19 cellular contexts compared by ENCODE assay signal in the genomic region with DNA sequence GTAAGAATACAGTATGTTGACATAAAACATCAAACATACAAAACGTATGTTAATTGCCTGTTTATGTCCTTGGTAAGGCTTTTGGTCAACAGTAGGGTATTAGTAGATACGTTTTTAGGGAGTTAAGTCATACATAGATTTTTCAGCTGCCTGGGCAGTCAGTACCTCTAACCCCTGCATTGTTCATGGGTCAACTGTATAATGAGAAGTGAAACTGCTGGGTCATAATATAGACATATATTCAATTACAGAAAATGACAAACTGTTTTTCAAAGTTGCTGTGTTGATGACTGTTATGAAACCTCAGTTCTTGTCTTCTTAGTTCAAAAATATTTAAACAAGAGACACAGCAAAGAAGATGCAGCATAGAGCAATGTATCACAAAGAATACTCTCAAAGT. TPM values are rescaled to one million over a fixed set of nuclear protein-coding genes. Genes with fewer than 3 reads are reported as not detected.
DNase-seq lines count a peak whose midpoint lies in the region; ATAC-seq, FAIRE-seq and TF ChIP-seq lines count a peak whose summit lies in the region.
"Had no signal": no experiment of that assay in that cellular context is flagged by ENCODE, and none has a peak within 500 bp of the region (broad histone marks: within the 10 kb centered on the region; RNA-seq: fewer than 3 reads in every experiment).

No MANE protein-coding gene starts in this region.

- FAIRE-seq in GM12891 (lab: Jason Lieb, UNC) = no peak
- FAIRE-seq: D721Med, H54 had no signal

- intact Hi-C loops in upper lobe of right lung (cut with DNase I) = no loop called here

- H3K27me3 ChIP-seq in upper lobe of right lung = no peaks in the 10 kb centered on the region
- H3K27me3 ChIP-seq: BLaER1 treated with 17β-estradiol and CSF1 and Interleukin-3, amounts not matched to agents 10 nM and 100 nM had no signal

- peak; percentile 32 for ATAC-seq in upper lobe of right lung
- no peak for ATAC-seq in stimulated activated naive CD8-positive, alpha-beta T cell treated with anti-CD3 and anti-CD28 coated beads, Interleukin-15, Interleukin-2, amounts not matched to agents 100 U/mL and 50 U/mL, for 24 hours
- no peak for ATAC-seq in GM18909 (IDR thresholded peaks at IDR 0.05; ENCODE audit: poor library complexity, unreplicated experiment)
- ATAC-seq: CD8-positive, alpha-beta T cell; HCT116 had no signal

- TF ChIP-seq CTCF in upper lobe of right lung (IDR thresholded peaks at IDR 0.05) = no peak

- no peak for DNase-seq in GM12891 (ENCODE audit: insufficient read length, low spot score)
- peak; percentile 79 for DNase-seq in MV-4-11 (lab: John Stamatoyannopoulos, UW)
- peak; percentile 46 for DNase-seq in NOMO-1 treated with dmso at 0.1 percent for 144 hours (lab: John Stamatoyannopoulos, UW; ENCODE audit: unreplicated experiment)
- DNase-seq in upper lobe of right lung = no peak
- DNase-seq in NCI-H128 (lab: John Stamatoyannopoulos, UW; ENCODE audit: unreplicated experiment) = no peak
- no peak for DNase-seq in stimulated activated naive CD8-positive, alpha-beta T cell treated with anti-CD3 and anti-CD28 coated beads, Interleukin-15, Interleukin-2, amounts not matched to agents 100 U/mL and 50 U/mL, for 24 hours
- DNase-seq: ACHN; CD8-positive, alpha-beta T cell; COR-L47; DMS153; DND-41; GDM1; GM23248; IMR-90 had no signal

- no peaks in the 10 kb centered on the region for H3K9me3 ChIP-seq in upper lobe of right lung

- no peak overlapping the region for H3K27ac ChIP-seq in upper lobe of right lung
- H3K27ac ChIP-seq: GM23248 had no signal

- H3K4me3 ChIP-seq in upper lobe of right lung = no peak overlapping the region
- H3K4me3 ChIP-seq: BLaER1 treated with 17β-estradiol and CSF1 and Interleukin-3, amounts not matched to agents 10 nM and 100 nM; GM23248 had no signal

- no peaks in the 10 kb centered on the region for H3K36me3 ChIP-seq in upper lobe of right lung
- H3K36me3 ChIP-seq: BLaER1 treated with 17β-estradiol and CSF1 and Interleukin-3, amounts not matched to agents 10 nM and 100 nM had no signal

- TF ChIP-seq POLR2A in GM12891 (IDR thresholded peaks at IDR 0.05; ENCODE audit: low read depth, low read length) = no peak

- H3K4me1 ChIP-seq in upper lobe of right lung = no peaks in the 10 kb centered on the region

TF ChIP-seq in GM12891, 5 proteins besides CTCF, POLR2A, EP300 and RAD21:
- TF ChIP-seq TAF1 (IDR thresholded peaks at IDR 0.05; ENCODE audit: low read depth, low read length) (no peak), SPI1 (IDR thresholded peaks at IDR 0.05; ENCODE audit: low read depth, low read length) (peak; percentile 34; the same call in 1 of the 2 replicates), PAX5 (IDR thresholded peaks at IDR 0.05; ENCODE audit: insufficient read depth, low read length, severe bottlenecking) (no peak), POLR2AphosphoS5 (IDR thresholded peaks at IDR 0.05; ENCODE audit: low read depth, low read length) (no peak), POU2F2 (IDR thresholded peaks at IDR 0.05; ENCODE audit: low read depth, low read length) (no peak)

RNA-seq across cellular contexts. Expression of gene ADAMTS17, which starts 53.0 kb away (rescaled TPM):
- polyA plus RNA-seq in GM12891 (2012; ENCODE audit: low read depth, missing spikeins) = 0.23 TPM
- total RNA-seq in upper lobe of right lung = 6.2 TPM
- total RNA-seq: GM23248, IMR-90 had no signal
- polyA plus RNA-seq: GM23248 had no signal

Comparison
In these comparisons a context has a peak if more than half of its experiments do, and no peak if none do; other contexts are left out.
1. DNase-seq: peak in MV-4-11 (single experiment) and NOMO-1 treated with dmso at 0.1 percent for 144 hours (single experiment); none in GM12891 (single experiment), upper lobe of right lung (single experiment), NCI-H128 (single experiment) and stimulated activated naive CD8-positive, alpha-beta T cell treated with anti-CD3 and anti-CD28 coated beads, Interleukin-15, Interleukin-2, amounts not matched to agents 100 U/mL and 50 U/mL, for 24 hours (single experiment).